ENCODE assay signal across 1 cellular context in the genomic region with DNA sequence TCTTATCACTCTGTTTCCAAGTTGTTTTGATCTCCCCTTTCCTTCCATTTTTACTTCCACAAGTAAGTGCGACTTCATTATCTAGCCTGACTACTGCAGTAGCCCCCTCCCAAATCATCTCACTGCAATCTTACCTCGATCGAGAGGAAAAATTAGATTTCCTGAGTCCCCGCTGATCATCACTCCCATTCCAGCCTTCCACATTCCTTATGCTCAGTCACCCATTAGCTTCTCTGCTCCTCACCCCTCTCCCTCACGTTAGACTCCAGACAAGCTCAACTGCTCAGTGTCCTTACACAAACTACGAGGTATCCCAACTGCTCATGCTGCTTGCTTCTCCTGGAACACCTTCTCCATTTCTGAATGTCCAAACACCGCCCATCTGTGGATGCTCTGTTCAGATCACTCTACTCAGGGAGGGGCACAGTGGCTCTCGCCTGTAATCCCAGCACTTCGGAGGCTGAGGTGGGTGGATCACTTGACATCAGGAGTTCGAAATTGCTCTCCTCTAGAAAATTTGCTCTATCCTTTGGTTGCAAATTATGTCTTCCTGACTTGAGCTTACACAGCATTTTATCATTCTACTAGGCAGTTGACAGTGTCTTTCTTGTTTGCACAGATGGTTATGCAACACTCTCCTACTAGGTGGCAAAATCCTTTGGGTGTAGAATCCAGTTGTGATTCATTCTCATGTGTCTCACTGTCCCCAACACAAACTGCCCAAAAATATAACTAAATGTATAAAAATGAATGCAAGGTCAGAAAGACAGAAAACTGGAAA.
TF ChIP-seq lines count a peak whose summit lies in the region.

No MANE protein-coding gene starts in this region.

TF ChIP-seq in GM23338, 12 proteins besides CTCF, POLR2A, EP300 and RAD21 (continued from another document):
- TF ChIP-seq, protein P1, sequence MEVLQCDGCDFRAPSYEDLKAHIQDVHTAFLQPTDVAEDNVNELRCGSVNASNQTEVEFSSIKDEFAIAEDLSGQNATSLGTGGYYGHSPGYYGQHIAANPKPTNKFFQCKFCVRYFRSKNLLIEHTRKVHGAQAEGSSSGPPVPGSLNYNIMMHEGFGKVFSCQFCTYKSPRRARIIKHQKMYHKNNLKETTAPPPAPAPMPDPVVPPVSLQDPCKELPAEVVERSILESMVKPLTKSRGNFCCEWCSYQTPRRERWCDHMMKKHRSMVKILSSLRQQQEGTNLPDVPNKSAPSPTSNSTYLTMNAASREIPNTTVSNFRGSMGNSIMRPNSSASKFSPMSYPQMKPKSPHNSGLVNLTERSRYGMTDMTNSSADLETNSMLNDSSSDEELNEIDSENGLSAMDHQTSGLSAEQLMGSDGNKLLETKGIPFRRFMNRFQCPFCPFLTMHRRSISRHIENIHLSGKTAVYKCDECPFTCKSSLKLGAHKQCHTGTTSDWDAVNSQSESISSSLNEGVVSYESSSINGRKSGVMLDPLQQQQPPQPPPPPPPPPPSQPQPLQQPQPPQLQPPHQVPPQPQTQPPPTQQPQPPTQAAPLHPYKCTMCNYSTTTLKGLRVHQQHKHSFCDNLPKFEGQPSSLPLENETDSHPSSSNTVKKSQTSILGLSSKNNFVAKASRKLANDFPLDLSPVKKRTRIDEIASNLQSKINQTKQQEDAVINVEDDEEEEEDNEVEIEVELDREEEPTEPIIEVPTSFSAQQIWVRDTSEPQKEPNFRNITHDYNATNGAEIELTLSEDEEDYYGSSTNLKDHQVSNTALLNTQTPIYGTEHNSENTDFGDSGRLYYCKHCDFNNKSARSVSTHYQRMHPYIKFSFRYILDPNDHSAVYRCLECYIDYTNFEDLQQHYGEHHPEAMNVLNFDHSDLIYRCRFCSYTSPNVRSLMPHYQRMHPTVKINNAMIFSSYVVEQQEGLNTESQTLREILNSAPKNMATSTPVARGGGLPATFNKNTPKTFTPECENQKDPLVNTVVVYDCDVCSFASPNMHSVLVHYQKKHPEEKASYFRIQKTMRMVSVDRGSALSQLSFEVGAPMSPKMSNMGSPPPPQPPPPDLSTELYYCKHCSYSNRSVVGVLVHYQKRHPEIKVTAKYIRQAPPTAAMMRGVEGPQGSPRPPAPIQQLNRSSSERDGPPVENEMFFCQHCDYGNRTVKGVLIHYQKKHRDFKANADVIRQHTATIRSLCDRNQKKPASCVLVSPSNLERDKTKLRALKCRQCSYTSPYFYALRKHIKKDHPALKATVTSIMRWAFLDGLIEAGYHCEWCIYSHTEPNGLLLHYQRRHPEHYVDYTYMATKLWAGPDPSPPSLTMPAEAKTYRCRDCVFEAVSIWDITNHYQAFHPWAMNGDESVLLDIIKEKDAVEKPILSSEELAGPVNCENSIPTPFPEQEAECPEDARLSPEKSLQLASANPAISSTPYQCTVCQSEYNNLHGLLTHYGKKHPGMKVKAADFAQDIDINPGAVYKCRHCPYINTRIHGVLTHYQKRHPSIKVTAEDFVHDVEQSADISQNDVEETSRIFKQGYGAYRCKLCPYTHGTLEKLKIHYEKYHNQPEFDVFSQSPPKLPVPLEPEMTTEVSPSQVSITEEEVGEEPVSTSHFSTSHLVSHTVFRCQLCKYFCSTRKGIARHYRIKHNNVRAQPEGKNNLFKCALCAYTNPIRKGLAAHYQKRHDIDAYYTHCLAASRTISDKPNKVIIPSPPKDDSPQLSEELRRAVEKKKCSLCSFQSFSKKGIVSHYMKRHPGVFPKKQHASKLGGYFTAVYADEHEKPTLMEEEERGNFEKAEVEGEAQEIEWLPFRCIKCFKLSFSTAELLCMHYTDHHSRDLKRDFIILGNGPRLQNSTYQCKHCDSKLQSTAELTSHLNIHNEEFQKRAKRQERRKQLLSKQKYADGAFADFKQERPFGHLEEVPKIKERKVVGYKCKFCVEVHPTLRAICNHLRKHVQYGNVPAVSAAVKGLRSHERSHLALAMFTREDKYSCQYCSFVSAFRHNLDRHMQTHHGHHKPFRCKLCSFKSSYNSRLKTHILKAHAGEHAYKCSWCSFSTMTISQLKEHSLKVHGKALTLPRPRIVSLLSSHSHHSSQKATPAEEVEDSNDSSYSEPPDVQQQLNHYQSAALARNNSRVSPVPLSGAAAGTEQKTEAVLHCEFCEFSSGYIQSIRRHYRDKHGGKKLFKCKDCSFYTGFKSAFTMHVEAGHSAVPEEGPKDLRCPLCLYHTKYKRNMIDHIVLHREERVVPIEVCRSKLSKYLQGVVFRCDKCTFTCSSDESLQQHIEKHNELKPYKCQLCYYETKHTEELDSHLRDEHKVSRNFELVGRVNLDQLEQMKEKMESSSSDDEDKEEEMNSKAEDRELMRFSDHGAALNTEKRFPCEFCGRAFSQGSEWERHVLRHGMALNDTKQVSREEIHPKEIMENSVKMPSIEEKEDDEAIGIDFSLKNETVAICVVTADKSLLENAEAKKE (CRISPR knock-in tag; IDR thresholded peaks at IDR 0.05), result no peak
- no peak for TF ChIP-seq POLR2AphosphoS5 (IDR thresholded peaks at IDR 0.05; ENCODE audit: low read depth)
